In the genomic region with DNA sequence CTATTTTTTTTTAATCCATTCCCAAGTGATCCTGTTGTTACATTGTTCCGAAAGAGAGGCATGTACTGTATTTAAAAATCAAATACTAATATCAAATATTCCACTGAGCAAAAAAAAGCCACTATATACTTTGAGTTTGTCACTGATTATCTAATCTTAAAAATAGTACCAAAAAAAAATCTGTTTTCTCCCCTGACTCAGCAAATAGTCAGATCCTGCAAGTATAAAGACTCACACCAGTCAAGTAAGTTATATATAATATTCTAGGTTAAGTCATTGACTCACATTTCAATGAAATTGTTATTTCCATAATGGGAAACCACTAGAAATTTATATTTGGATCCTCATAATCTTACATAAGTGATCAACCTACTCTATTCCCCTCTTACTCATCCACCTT, we compare ENCODE assay signal across 28 cellular contexts.
"Had no signal": no experiment of that assay in that cellular context is flagged by ENCODE, and none has a peak within 500 bp of the region (broad histone marks: within the 10 kb centered on the region; RNA-seq: fewer than 3 reads in every experiment).

No MANE protein-coding gene starts in this region.

- DNase-seq: hypothalamus; immature natural killer cell; kidney; left colon; left lung; lower lobe of right lung; mammary epithelial cell; mesenchymal stem cell; naive thymus-derived CD8-positive, alpha-beta T cell; nucleus accumbens; psoas muscle; stimulated activated CD4-positive, alpha-beta T cell treated with anti-CD3 and anti-CD28 coated beads, Interleukin-12 subunit alpha, Interleukin-12 subunit beta, amount 100 ng/mL, for 4 hours; stimulated activated CD4-positive, alpha-beta T cell treated with anti-CD3 and anti-CD28 coated beads, Interleukin-15, amount 100 ng/mL, for 24 hours; stimulated activated CD4-positive, alpha-beta T cell treated with anti-CD3 and anti-CD28 coated beads, Interleukin-2, amount 100 ng/mL, for 24 hours; stimulated activated CD4-positive, alpha-beta T cell treated with anti-CD3 and anti-CD28 coated beads, Interleukin-4, amount 100 ng/mL, for 1 hour; stimulated activated naive CD4-positive, alpha-beta T cell treated with Interleukin-2 at 50 U/mL for 16 hours; stimulated activated naive CD8-positive, alpha-beta T cell treated with anti-CD3 and anti-CD28 coated beads, Interleukin-15, amount 100 ng/mL, for 72 hours; substantia nigra; uterus had no signal

- H3K4me1 Mint-ChIP-seq: immature natural killer cell; neural crest cell; stimulated activated naive CD8-positive, alpha-beta T cell treated with anti-CD3 and anti-CD28 coated beads, Interleukin-15, amount 100 ng/mL, for 72 hours had no signal

- H3K4me3 ChIP-seq: left lung, lower lobe of right lung, psoas muscle, right atrium auricular region, skin epidermis, tibial nerve, uterus had no signal

- H3K9me3 ChIP-seq: left lung, lower lobe of right lung, psoas muscle, right atrium auricular region, tibial nerve, uterus had no signal

- H3K27me3 Mint-ChIP-seq: naive thymus-derived CD8-positive, alpha-beta T cell; stimulated activated naive CD8-positive, alpha-beta T cell treated with anti-CD3 and anti-CD28 coated beads, Interleukin-15, amount 100 ng/mL, for 72 hours; type B pancreatic cell had no signal

- H3K9ac ChIP-seq: parathyroid adenoma had no signal

- H3K27me3 ChIP-seq: left lung, right atrium auricular region, tibial nerve, uterus had no signal

- H3K27ac ChIP-seq: left lung, lower lobe of right lung, parathyroid adenoma, psoas muscle, right atrium auricular region, skin epidermis, tibial nerve, uterus had no signal

- H3K4me1 ChIP-seq: left lung, lower lobe of right lung, parathyroid adenoma, psoas muscle, right atrium auricular region, tibial nerve, uterus had no signal

- FAIRE-seq: islet of Langerhans, kidney had no signal

- H3K36me3 Mint-ChIP-seq: type B pancreatic cell had no signal

- H3K27ac Mint-ChIP-seq: immature natural killer cell; naive thymus-derived CD8-positive, alpha-beta T cell; nephron; stimulated activated naive CD8-positive, alpha-beta T cell treated with anti-CD3 and anti-CD28 coated beads, Interleukin-15, amount 100 ng/mL, for 72 hours; type B pancreatic cell had no signal

- H3K4me3 Mint-ChIP-seq: immature natural killer cell; naive thymus-derived CD8-positive, alpha-beta T cell; nephron; neural crest cell; stimulated activated naive CD8-positive, alpha-beta T cell treated with anti-CD3 and anti-CD28 coated beads, Interleukin-15, amount 100 ng/mL, for 72 hours; type B pancreatic cell had no signal

- ATAC-seq: left colon; left lung; lower lobe of right lung; naive thymus-derived CD8-positive, alpha-beta T cell; psoas muscle; sciatic nerve; stimulated activated naive CD8-positive, alpha-beta T cell treated with anti-CD3 and anti-CD28 coated beads, Interleukin-15, amount 100 ng/mL, for 72 hours had no signal

- H2AFZ ChIP-seq: parathyroid adenoma had no signal

- H3K36me3 ChIP-seq: left lung, lower lobe of right lung, right atrium auricular region, tibial nerve, uterus had no signal

- H3K79me2 ChIP-seq: parathyroid adenoma had no signal
